In the genomic region with DNA sequence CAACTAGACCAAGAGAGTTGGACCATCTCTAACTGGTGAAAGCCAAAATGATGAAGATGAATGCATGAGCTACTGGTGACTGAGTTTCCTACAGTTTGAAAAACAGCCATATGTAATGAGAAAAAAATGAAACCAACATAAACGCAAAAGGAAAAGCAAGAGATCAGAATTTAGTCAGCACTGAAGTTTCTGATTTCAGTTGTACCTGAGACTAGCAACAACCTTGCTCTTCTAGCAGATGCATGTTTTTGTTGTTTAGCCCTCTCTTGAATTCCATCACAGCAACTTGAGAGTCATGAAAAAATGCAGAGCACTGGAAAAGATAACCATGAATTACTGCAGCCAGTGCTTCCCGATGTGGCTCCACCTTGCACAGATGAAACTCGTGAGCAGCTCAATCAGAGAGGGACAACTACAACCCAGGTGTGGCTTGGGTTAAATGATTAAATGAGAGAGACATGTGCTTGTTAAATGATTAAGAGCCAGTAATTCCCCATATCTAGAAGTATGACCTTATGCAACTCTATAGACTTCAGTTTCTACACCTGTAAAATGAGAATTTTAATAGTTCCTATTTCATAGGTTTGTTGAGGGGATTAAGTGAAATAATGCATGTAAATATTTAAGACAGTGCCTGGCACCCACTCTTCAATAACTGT, we compare ENCODE assay signal across 20 cellular contexts.
A peak's percentile ranks its signal among the peaks of the same experiment; 100 is the strongest.
DNase-seq lines count a peak whose midpoint lies in the region; ATAC-seq, FAIRE-seq and TF ChIP-seq lines count a peak whose summit lies in the region.
"Had no signal": no experiment of that assay in that cellular context is flagged by ENCODE, and none has a peak within 500 bp of the region (broad histone marks: within the 10 kb centered on the region; RNA-seq: fewer than 3 reads in every experiment).

No MANE protein-coding gene starts in this region.

- no peak overlapping the region for H3K56ac ChIP-seq in mesendoderm (ENCODE audit: low read length)

- H3K27me3 ChIP-seq in mesendoderm (ENCODE audit: insufficient read depth, low read length, poor library complexity) = no peaks in the 10 kb centered on the region
- H3K27me3 ChIP-seq: heart right ventricle had no signal

- H3K9ac ChIP-seq in mesendoderm (ENCODE audit: low read length) = no peak overlapping the region
- H3K9ac ChIP-seq: parathyroid adenoma had no signal

- WGBS in mesendoderm (ENCODE audit: extremely low coverage, insufficient coverage, low lambda C conversion rate) = no CpG with 5 or more reads among the region's 3 CpGs

- FAIRE-seq in HTR-8/SVneo (lab: Jason Lieb, UNC) = no peak

- no peak for TF ChIP-seq POLR2A in GM18505 (IDR thresholded peaks at IDR 0.05; ENCODE audit: borderline replicate concordance, extremely low read depth, insufficient read depth, insufficient read length)

- H4K8ac ChIP-seq in mesendoderm (ENCODE audit: low read depth, low read length) = no peak overlapping the region

- H3K4ac ChIP-seq in mesendoderm (ENCODE audit: low read depth, low read length) = no peak overlapping the region

- H3K4me1 ChIP-seq in mesendoderm (ENCODE audit: control insufficient read depth, low read depth, low read length) = no peaks in the 10 kb centered on the region
- H3K4me1 ChIP-seq: HAP-1, heart right ventricle, parathyroid adenoma had no signal

- H2BK5ac ChIP-seq in mesendoderm (ENCODE audit: low read length) = no peak overlapping the region

- H3K27ac Mint-ChIP-seq in progenitor cell of endocrine pancreas = no peak overlapping the region
- H3K27ac Mint-ChIP-seq: activated CD4-positive, alpha-beta memory T cell treated with anti-CD3 and anti-CD28 coated beads for 36 hours had no signal

- no peak overlapping the region for H3K27ac ChIP-seq in mesendoderm (ENCODE audit: low read depth, low read length)
- H3K27ac ChIP-seq: heart right ventricle, parathyroid adenoma, thoracic aorta had no signal

- H3K18ac ChIP-seq in mesendoderm (ENCODE audit: low read length) = no peak overlapping the region

- no peak overlapping the region for H2BK15ac ChIP-seq in mesendoderm (replicated peaks; ENCODE audit: low read depth)

- no peak overlapping the region for H2AK5ac ChIP-seq in mesendoderm (ENCODE audit: low read length)

- no peaks in the 10 kb centered on the region for H3K79me2 ChIP-seq in mesendoderm (ENCODE audit: control insufficient read depth, insufficient read depth, low read length)
- H3K79me2 ChIP-seq: parathyroid adenoma had no signal

- H3K23ac ChIP-seq in mesendoderm (ENCODE audit: low read length) = no peak overlapping the region

- H3K4me3 Mint-ChIP-seq in progenitor cell of endocrine pancreas (ENCODE audit: low read depth) = no peak overlapping the region
- H3K4me3 Mint-ChIP-seq: activated CD4-positive, alpha-beta memory T cell treated with anti-CD3 and anti-CD28 coated beads for 36 hours had no signal

- H3K36me3 Mint-ChIP-seq in progenitor cell of endocrine pancreas (ENCODE audit: insufficient read depth) = no peaks in the 10 kb centered on the region
- H3K36me3 Mint-ChIP-seq: activated CD4-positive, alpha-beta memory T cell treated with anti-CD3 and anti-CD28 coated beads for 36 hours had no signal

- DNase-seq in progenitor cell of endocrine pancreas (ENCODE audit: low spot score, unreplicated experiment) (no peak), mesendoderm (no peak), HTR-8/SVneo (ENCODE audit: insufficient read length, low spot score) (no peak), DMS153 (lab: John Stamatoyannopoulos, UW) (no peak)
- DNase-seq: activated CD4-positive, alpha-beta memory T cell treated with anti-CD3 and anti-CD28 coated beads for 36 hours; activated effector memory CD4-positive, alpha-beta T cell treated with anti-CD3 and anti-CD28 coated beads, Interleukin-2, amount 50 U/mL, for 16 hours; aorta; heart right ventricle; NCI-H2171 treated with DMSO at 0.1 percent for 48 hours; SIG-M5; stimulated activated CD4-positive, alpha-beta T cell treated with anti-CD3 and anti-CD28 coated beads, Interleukin-15, amount 100 ng/mL, for 24 hours; T1000 had no signal

- TF ChIP-seq CTCF in progenitor cell of endocrine pancreas (IDR thresholded peaks at IDR 0.05; ENCODE audit: unreplicated experiment) = no peak

- H3K4me2 ChIP-seq in mesendoderm (ENCODE audit: low read length) = no peak overlapping the region

- peaks cover 9% of the 10 kb centered on the region for H3K9me3 Mint-ChIP-seq in progenitor cell of endocrine pancreas (ENCODE audit: low read depth)
- H3K9me3 Mint-ChIP-seq: activated CD4-positive, alpha-beta memory T cell treated with anti-CD3 and anti-CD28 coated beads for 36 hours had no signal

- H3K36me3 ChIP-seq in mesendoderm (ENCODE audit: control insufficient read depth, insufficient read depth, low read length) = no peaks in the 10 kb centered on the region
- H3K36me3 ChIP-seq: HAP-1, heart right ventricle, thoracic aorta had no signal

- peak; percentile 52 for ATAC-seq in GM18505 (IDR thresholded peaks at IDR 0.05; ENCODE audit: unreplicated experiment)
- ATAC-seq in GM19438 (IDR thresholded peaks at IDR 0.05; ENCODE audit: low read depth, unreplicated experiment) = peak; percentile 65
- ATAC-seq in HG02678 (IDR thresholded peaks at IDR 0.05; ENCODE audit: unreplicated experiment) = peak; percentile 70
- ATAC-seq in HG03175 (IDR thresholded peaks at IDR 0.05; ENCODE audit: unreplicated experiment) = peak; percentile 64
- ATAC-seq: esophagus mucosa, heart right ventricle had no signal

- no peaks in the 10 kb centered on the region for H3K79me1 ChIP-seq in mesendoderm (ENCODE audit: low read length)

- no peak overlapping the region for H4K5ac ChIP-seq in mesendoderm (ENCODE audit: low read length)

- H3K4me3 ChIP-seq in mesendoderm (ENCODE audit: low read length) = no peak overlapping the region
- H3K4me3 ChIP-seq: HAP-1, heart right ventricle, thoracic aorta had no signal

- H3K4me1 Mint-ChIP-seq in progenitor cell of endocrine pancreas (ENCODE audit: low read depth) = no peaks in the 10 kb centered on the region

- H3K27me3 Mint-ChIP-seq in progenitor cell of endocrine pancreas = peaks cover 12% of the 10 kb centered on the region

- no peak overlapping the region for H2BK120ac ChIP-seq in mesendoderm (ENCODE audit: low read depth, low read length)
